ENCODE assay signal across 8 cellular contexts in the genomic region with DNA sequence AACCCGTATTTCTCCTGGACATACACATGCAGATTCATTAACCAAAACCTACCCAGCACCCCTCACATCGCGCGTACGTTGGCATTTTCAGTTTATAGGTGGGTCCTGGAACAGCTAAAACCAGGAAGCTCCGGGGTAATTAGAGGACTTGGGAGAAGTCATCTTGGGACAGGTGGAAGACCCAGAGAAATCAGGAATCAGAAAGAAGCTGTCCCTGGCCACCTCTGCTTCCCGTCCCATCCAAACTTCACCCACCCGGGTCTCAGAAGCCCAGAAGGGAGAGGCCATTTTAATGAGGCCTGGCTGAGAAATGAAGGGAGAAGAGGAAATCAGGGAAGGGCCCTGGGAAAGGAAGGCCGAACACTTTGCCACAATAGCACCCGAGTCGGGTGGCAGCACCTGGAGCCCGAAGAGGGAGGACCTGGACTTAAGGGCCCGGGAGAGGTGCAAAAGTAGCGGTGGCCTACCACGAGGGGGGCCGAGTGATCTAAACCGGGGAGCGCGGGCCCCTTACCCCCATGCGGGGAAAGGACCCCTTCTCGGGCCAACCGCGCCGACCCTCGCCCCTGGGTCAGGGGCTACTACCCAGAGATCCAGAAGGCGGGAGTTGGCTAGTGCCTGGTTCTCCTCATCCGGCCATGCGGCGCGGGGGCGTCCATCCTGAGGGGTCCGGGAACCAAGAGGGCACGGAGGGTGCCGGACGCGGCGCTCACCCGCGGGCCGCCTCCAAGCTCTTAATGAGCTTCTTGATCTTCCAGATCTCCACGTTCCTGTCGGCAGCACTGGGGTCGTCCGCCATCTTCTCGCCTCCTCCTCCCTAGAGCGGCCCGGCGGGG. TPM values are rescaled to one million over a fixed set of nuclear protein-coding genes. Genes with fewer than 3 reads are reported as not detected.
A peak's percentile ranks its signal among the peaks of the same experiment; 100 is the strongest.
DNase-seq lines count a peak whose midpoint lies in the region; ATAC-seq and TF ChIP-seq lines count a peak whose summit lies in the region.

No MANE protein-coding gene starts in this region.

- DNase-seq in CD1c-positive myeloid dendritic cell (ENCODE audit: extremely low spot score) (peak; percentile 17), germinal center (ENCODE audit: low spot score) (peak; percentile 14), sigmoid colon (peak; percentile 77), mesenteric fat pad (ENCODE audit: low spot score) (no peak), SKM-1 (lab: John Stamatoyannopoulos, UW; ENCODE audit: unreplicated experiment) (no peak), NCI-H526 treated with DMSO at 0.1 percent for 48 hours (lab: John Stamatoyannopoulos, UW) (no peak)
- peak; percentile 17 for DNase-seq in activated CD8-positive, alpha-beta T cell treated with anti-CD3 and anti-CD28 coated beads for 36 hours

- ATAC-seq in HG02840 (IDR thresholded peaks at IDR 0.05; ENCODE audit: low FRiP score, unreplicated experiment): peak; percentile 11
- ATAC-seq in activated CD8-positive, alpha-beta T cell treated with anti-CD3 and anti-CD28 coated beads for 36 hours: no peak

- peak overlapping the region; percentile 85 to 99 (median 96) for H3K4me3 ChIP-seq in sigmoid colon

- H3K9me3 Mint-ChIP-seq in activated CD8-positive, alpha-beta T cell treated with anti-CD3 and anti-CD28 coated beads for 36 hours: no peaks in the 10 kb centered on the region

- no peak for TF ChIP-seq POLR2A in sigmoid colon (IDR thresholded peaks at IDR 0.05)

- no peak for TF ChIP-seq CTCF in activated CD8-positive, alpha-beta T cell treated with anti-CD3 and anti-CD28 coated beads for 36 hours (IDR thresholded peaks at IDR 0.05)
- no peak for TF ChIP-seq CTCF in sigmoid colon (IDR thresholded peaks at IDR 0.05)

- H3K4me3 Mint-ChIP-seq in activated CD8-positive, alpha-beta T cell treated with anti-CD3 and anti-CD28 coated beads for 36 hours: peak overlapping the region; percentile 99

- no peak for TF ChIP-seq EP300 in sigmoid colon (IDR thresholded peaks at IDR 0.05)

- no peaks in the 10 kb centered on the region for H3K27me3 ChIP-seq in sigmoid colon

- peak overlapping the region; percentile 100 for H3K27ac Mint-ChIP-seq in activated CD8-positive, alpha-beta T cell treated with anti-CD3 and anti-CD28 coated beads for 36 hours

- intact Hi-C loops in activated CD8-positive, alpha-beta T cell treated with anti-CD3 and anti-CD28 coated beads for 36 hours (cut with micrococcal nuclease): loop anchor here (2.0 kb wide), 1 partner anchor 78 kb away; the partner anchor contains the start of gene EGR1
- intact Hi-C loops in sigmoid colon (cut with DNase I): loop anchor here (2.0 kb wide), 2 partner anchors 32 to 78 kb away; partner anchors contain the start of genes EGR1 and HSPA9

- peaks cover 62% of the 10 kb centered on the region for H3K4me1 Mint-ChIP-seq in activated CD8-positive, alpha-beta T cell treated with anti-CD3 and anti-CD28 coated beads for 36 hours (ENCODE audit: low read depth)

- H3K36me3 ChIP-seq in sigmoid colon: no peaks in the 10 kb centered on the region

- H3K27ac ChIP-seq in sigmoid colon: peak overlapping the region; percentile 95 to 100 (median 96)

- CTCF ChIA-PET in activated CD8-positive, alpha-beta T cell treated with anti-CD3 and anti-CD28 coated beads for 36 hours (lab: Charles Lee): interaction anchor here (1.0 to 2.9 kb wide), 6 partner anchors 14 to 189 kb away, joined by 3 to 11 read pairs (median 6); partner anchors contain the start of genes EGR1 and HSPA9

- H3K9me3 ChIP-seq in sigmoid colon: no peaks in the 10 kb centered on the region

- POLR2A ChIA-PET in activated CD8-positive, alpha-beta T cell treated with anti-CD3 and anti-CD28 coated beads for 36 hours (lab: Charles Lee): interaction anchor here (0.8 to 4.3 kb wide), 19 partner anchors 8 to 800 kb away, joined by 3 to 65 read pairs (median 5); partner anchors contain the start of genes BRD8, EGR1, HSPA9 and KIF20A

- WGBS in sigmoid colon, 2 donors: 0 to 1% methylated on average over 48 of the region's 48 CpGs

- H3K27me3 Mint-ChIP-seq in activated CD8-positive, alpha-beta T cell treated with anti-CD3 and anti-CD28 coated beads for 36 hours: no peaks in the 10 kb centered on the region

- peaks cover 0 to 69% (median 63%) of the 10 kb centered on the region in 4 donors for H3K4me1 ChIP-seq in sigmoid colon

- H3K36me3 Mint-ChIP-seq in activated CD8-positive, alpha-beta T cell treated with anti-CD3 and anti-CD28 coated beads for 36 hours (ENCODE audit: low read depth): peaks cover 57% of the 10 kb centered on the region

RNA-seq across cellular contexts. Expression of gene ETF1, which starts 0.7 kb away (rescaled TPM):
- total RNA-seq in activated CD8-positive, alpha-beta T cell treated with anti-CD3 and anti-CD28 coated beads for 36 hours: 100 to 1,000 TPM; 154 to 161 TPM
- total RNA-seq in sigmoid colon (100 to 1,000 TPM in 2 of 4 donors, 10 to 100 TPM in 2; 67.0 to 117 (median 106) TPM), mesenteric fat pad (165 TPM)
- polyA plus RNA-seq in sigmoid colon: 10 to 100 TPM; 49.9 to 62.0 (median 58.4) TPM

RNA-seq across cellular contexts. Expression of gene HSPA9, which starts 32.9 kb away (rescaled TPM):
- total RNA-seq in activated CD8-positive, alpha-beta T cell treated with anti-CD3 and anti-CD28 coated beads for 36 hours: 100 to 1,000 TPM; 426 to 442 TPM
- 100 to 1,000 TPM; 148 to 244 (median 192) TPM for total RNA-seq in sigmoid colon
- 100 to 1,000 TPM in 2 of 3 donors, 10 to 100 TPM in 1; 75.1 to 136 (median 101) TPM for polyA plus RNA-seq in sigmoid colon
- total RNA-seq in mesenteric fat pad: 224 TPM

Comparison
In these comparisons a context has a peak if more than half of its experiments do, and no peak if none do; other contexts are left out.
1. DNase-seq: peak in CD1c-positive myeloid dendritic cell (single experiment), activated CD8-positive, alpha-beta T cell treated with anti-CD3 and anti-CD28 coated beads for 36 hours (single experiment), germinal center (single experiment) and sigmoid colon (single experiment); none in mesenteric fat pad (single experiment), SKM-1 (single experiment) and NCI-H526 treated with DMSO at 0.1 percent for 48 hours (single experiment).